8 cellular contexts compared by ENCODE assay signal in the genomic region with DNA sequence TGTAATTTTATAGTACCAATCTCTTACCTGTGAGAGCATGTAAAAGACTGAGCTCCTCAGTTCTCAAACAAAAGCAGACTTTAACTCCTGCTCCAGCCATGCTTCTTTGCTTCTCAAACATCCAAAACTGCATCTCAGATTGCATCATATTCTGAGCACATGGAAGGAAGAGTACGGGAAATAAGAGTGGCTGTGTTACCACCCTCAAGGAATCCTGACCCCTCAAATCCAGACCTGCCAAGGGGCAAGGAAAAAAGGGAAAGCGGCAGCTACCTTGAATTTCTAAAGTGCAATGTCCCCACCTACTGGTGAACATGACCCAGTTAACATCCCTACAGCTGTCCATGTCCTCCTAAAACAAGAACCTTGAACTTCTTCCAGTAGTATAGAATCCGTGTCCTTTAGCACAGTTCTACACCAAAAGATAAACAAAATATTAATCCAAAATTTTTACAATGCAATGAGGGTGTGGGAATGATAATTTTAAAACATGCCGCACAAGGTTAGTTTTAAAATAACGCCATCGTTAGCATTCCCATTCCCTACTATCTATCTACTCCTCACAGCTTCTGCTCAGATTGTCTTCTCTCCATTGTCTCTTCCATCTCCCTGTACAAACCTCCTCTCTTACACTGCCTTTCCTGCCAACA. TPM values are rescaled to one million over a fixed set of nuclear protein-coding genes. Genes with fewer than 3 reads are reported as not detected.
DNase-seq lines count a peak whose midpoint lies in the region; ATAC-seq and TF ChIP-seq lines count a peak whose summit lies in the region.

No MANE protein-coding gene starts in this region.

- peaks cover 2% of the 10 kb centered on the region for H3K4me1 Mint-ChIP-seq in activated CD4-positive, alpha-beta T cell treated with anti-CD3 and anti-CD28 coated beads, Interleukin-2, amount 10 ng/mL, durations not matched to agents 7 days and 5 days

- no peak overlapping the region for H3K27ac ChIP-seq in neutrophil

- CTCF ChIA-PET in activated CD4-positive, alpha-beta T cell treated with anti-CD3 and anti-CD28 coated beads, Interleukin-2, amount 10 ng/mL, durations not matched to agents 7 days and 5 days (lab: Charles Lee) = interaction anchor here (0.6 to 1.4 kb wide), 7 partner anchors 9 to 287 kb away, joined by 3 to 4 read pairs (median 3); a partner anchor contains a TSS

- H3K9me3 Mint-ChIP-seq in activated CD4-positive, alpha-beta T cell treated with anti-CD3 and anti-CD28 coated beads, Interleukin-2, amount 10 ng/mL, durations not matched to agents 7 days and 5 days = no peaks in the 10 kb centered on the region

- no peaks in the 10 kb centered on the region for H3K9me3 ChIP-seq in neutrophil

- no peaks in the 10 kb centered on the region for H3K36me3 Mint-ChIP-seq in activated CD4-positive, alpha-beta T cell treated with anti-CD3 and anti-CD28 coated beads, Interleukin-2, amount 10 ng/mL, durations not matched to agents 7 days and 5 days (ENCODE audit: low read depth)

- DNase-seq in AG08396 (ENCODE audit: low spot score) = peak; percentile 39
- DNase-seq in GM12865 (ENCODE audit: low read depth) = peak; percentile 72
- peak; percentile 39 for DNase-seq in NCI-H226
- DNase-seq in activated CD4-positive, alpha-beta T cell treated with anti-CD3 and anti-CD28 coated beads, Interleukin-2, amount 10 ng/mL, durations not matched to agents 7 days and 5 days = peak; percentile 48
- DNase-seq in foreskin fibroblast = peak; percentile 37 to 68

- no peak for ATAC-seq in GM18858 (IDR thresholded peaks at IDR 0.05; ENCODE audit: unreplicated experiment)
- no peak for ATAC-seq in GM18907 (IDR thresholded peaks at IDR 0.05; ENCODE audit: unreplicated experiment)

- TF ChIP-seq CTCF in GM12865 (IDR thresholded peaks at IDR 0.05; ENCODE audit: insufficient read depth, low read depth, low read length, missing control alignments) = peak; percentile 70
- TF ChIP-seq CTCF in foreskin fibroblast (IDR thresholded peaks at IDR 0.05; ENCODE audit: low read depth, low read length) = peak; percentile 68
- peak; percentile 40 for TF ChIP-seq CTCF in neutrophil (IDR thresholded peaks at IDR 0.05)

- no peak overlapping the region for H3K27ac Mint-ChIP-seq in activated CD4-positive, alpha-beta T cell treated with anti-CD3 and anti-CD28 coated beads, Interleukin-2, amount 10 ng/mL, durations not matched to agents 7 days and 5 days

- H3K4me3 Mint-ChIP-seq in activated CD4-positive, alpha-beta T cell treated with anti-CD3 and anti-CD28 coated beads, Interleukin-2, amount 10 ng/mL, durations not matched to agents 7 days and 5 days = no peak overlapping the region

- H3K36me3 ChIP-seq in neutrophil = no peaks in the 10 kb centered on the region

- H3K27me3 Mint-ChIP-seq in activated CD4-positive, alpha-beta T cell treated with anti-CD3 and anti-CD28 coated beads, Interleukin-2, amount 10 ng/mL, durations not matched to agents 7 days and 5 days = peaks cover 55% of the 10 kb centered on the region

- H3K27me3 ChIP-seq in neutrophil = peaks cover 68% of the 10 kb centered on the region

- H3K4me3 ChIP-seq in GM12865 (ENCODE audit: low read depth, low read length) (no peak overlapping the region), foreskin fibroblast (ENCODE audit: low read depth in 1 of 2, low read length in 2 of 2) (no peak overlapping the region), neutrophil (ENCODE audit: low read depth in 1 of 2, low read length in 1 of 2) (no peak overlapping the region)

- no peaks in the 10 kb centered on the region for H3K4me1 ChIP-seq in neutrophil (ENCODE audit: control insufficient read depth in 1 of 2, insufficient read depth in 1 of 2, low read depth in 1 of 2, low read length in 1 of 2)

- POLR2A ChIA-PET in activated CD4-positive, alpha-beta T cell treated with anti-CD3 and anti-CD28 coated beads, Interleukin-2, amount 10 ng/mL, durations not matched to agents 7 days and 5 days (lab: Charles Lee) = no interaction called here

RNA-seq across cellular contexts. Expression of a gene that starts 34.1 kb away (rescaled TPM):
- total RNA-seq in activated CD4-positive, alpha-beta T cell treated with anti-CD3 and anti-CD28 coated beads, Interleukin-2, amount 10 ng/mL, durations not matched to agents 7 days and 5 days = 10 to 100 TPM; 24.1 to 26.0 TPM

RNA-seq across cellular contexts. Expression of a gene that starts 40.7 kb away (rescaled TPM):
- total RNA-seq in activated CD4-positive, alpha-beta T cell treated with anti-CD3 and anti-CD28 coated beads, Interleukin-2, amount 10 ng/mL, durations not matched to agents 7 days and 5 days = under 1 TPM; 0.27 to 0.62 TPM
